Comparison of ENCODE assay signal across 28 cellular contexts in the genomic region with DNA sequence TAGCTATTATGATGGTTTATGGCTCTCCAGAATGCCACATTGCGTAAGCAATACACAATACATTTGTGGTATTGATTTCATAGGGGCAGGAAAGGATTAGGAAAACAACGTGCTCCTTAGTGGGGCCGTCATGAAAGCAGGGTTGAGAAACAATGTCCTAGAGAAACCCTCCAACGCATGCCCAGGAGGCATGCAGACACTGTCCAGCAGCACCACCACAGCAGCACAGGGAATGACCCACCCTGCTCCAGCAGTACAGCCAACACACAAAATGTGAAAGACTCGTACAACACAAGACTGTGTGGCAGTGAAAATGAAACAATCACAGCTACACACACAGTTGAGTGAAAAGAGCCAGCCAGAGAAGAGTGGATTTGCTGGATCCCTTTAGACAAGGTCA.
"Had no signal": no experiment of that assay in that cellular context is flagged by ENCODE, and none has a peak within 500 bp of the region (broad histone marks: within the 10 kb centered on the region; RNA-seq: fewer than 3 reads in every experiment).

No MANE protein-coding gene starts in this region.

- H3K27ac Mint-ChIP-seq: dendritic cell treated with granulocyte-macrophage colony-stimulating factor and Interleukin-4, amounts not matched to agents 40 ng/mL and 50 ng/mL, for 4 days; effector memory CD8-positive, alpha-beta T cell; natural killer cell treated with Interleukin-12 subunit alpha and Interleukin-12 subunit beta and Interleukin-15 and Interleukin-18, amount 100 ng/mL, for 72 hours; stimulated activated naive B cell treated with anti-CD40 and anti-IgM and Interleukin-4, amounts not matched to agents 10 μg/mL and 1 μg/mL and 100 μg/mL, for 72 hours; stimulated activated naive CD8-positive, alpha-beta T cell treated with anti-CD3 and anti-CD28 coated beads, Interleukin-15, Interleukin-2, amounts not matched to agents 100 ng/mL and 50 ng/mL, for 24 hours had no signal

- H3K4me3 ChIP-seq: colonic mucosa, esophagus squamous epithelium, heart right ventricle, left ventricle myocardium inferior, lower lobe of right lung, prostate gland, skin epidermis, thoracic aorta, tibial nerve had no signal

- H3K9me3 Mint-ChIP-seq: natural killer cell treated with Interleukin-12 subunit alpha and Interleukin-12 subunit beta and Interleukin-15 and Interleukin-18, amount 100 ng/mL, for 72 hours; stimulated activated naive CD8-positive, alpha-beta T cell treated with anti-CD3 and anti-CD28 coated beads, Interleukin-15, Interleukin-2, amounts not matched to agents 100 ng/mL and 50 ng/mL, for 24 hours had no signal

- H3K36me3 Mint-ChIP-seq: stimulated activated naive B cell treated with anti-CD40 and anti-IgM and Interleukin-4, amounts not matched to agents 10 μg/mL and 1 μg/mL and 100 μg/mL, for 72 hours had no signal

- H3K4me1 Mint-ChIP-seq: neural crest cell; stimulated activated naive B cell treated with anti-CD40 and anti-IgM and Interleukin-4, amounts not matched to agents 10 μg/mL and 1 μg/mL and 100 μg/mL, for 72 hours had no signal

- H3K27ac ChIP-seq: colonic mucosa, esophagus squamous epithelium, heart right ventricle, left ventricle myocardium inferior, lower lobe of right lung, neutrophil, prostate gland, skin epidermis, thoracic aorta, tibial nerve had no signal

- H3K27me3 ChIP-seq: colonic mucosa, tibial nerve had no signal

- H3K36me3 ChIP-seq: colonic mucosa, heart right ventricle, left ventricle myocardium inferior, lower lobe of right lung, neutrophil, prostate gland, thoracic aorta, tibial nerve had no signal

- ATAC-seq: effector memory CD8-positive, alpha-beta T cell; heart right ventricle; left colon; lower lobe of right lung; natural killer cell treated with Interleukin-12 subunit alpha and Interleukin-12 subunit beta and Interleukin-15 and Interleukin-18, amount 100 ng/mL, for 72 hours; right cardiac atrium; stimulated activated naive B cell treated with anti-CD40 and anti-IgM and Interleukin-4, amounts not matched to agents 10 μg/mL and 1 μg/mL and 100 μg/mL, for 72 hours had no signal

- H3K4me1 ChIP-seq: colonic mucosa, esophagus squamous epithelium, heart right ventricle, left ventricle myocardium inferior, lower lobe of right lung, prostate gland, tibial nerve had no signal

- H3K4me3 Mint-ChIP-seq: dendritic cell treated with granulocyte-macrophage colony-stimulating factor and Interleukin-4, amounts not matched to agents 40 ng/mL and 50 ng/mL, for 4 days; effector memory CD8-positive, alpha-beta T cell; natural killer cell treated with Interleukin-12 subunit alpha and Interleukin-12 subunit beta and Interleukin-15 and Interleukin-18, amount 100 ng/mL, for 72 hours; neural crest cell; stimulated activated naive B cell treated with anti-CD40 and anti-IgM and Interleukin-4, amounts not matched to agents 10 μg/mL and 1 μg/mL and 100 μg/mL, for 72 hours; stimulated activated naive CD8-positive, alpha-beta T cell treated with anti-CD3 and anti-CD28 coated beads, Interleukin-15, Interleukin-2, amounts not matched to agents 100 ng/mL and 50 ng/mL, for 24 hours had no signal

- H3K9me3 ChIP-seq: colonic mucosa, esophagus squamous epithelium, lower lobe of right lung, prostate gland, thoracic aorta had no signal

- DNase-seq: central memory CD4-positive, alpha-beta T cell; colonic mucosa; effector memory CD8-positive, alpha-beta T cell; erythroblast; esophagus squamous epithelium; foreskin melanocyte; glutamatergic neuron; heart right ventricle; hippocampal formation; kidney glomerular epithelial cell; left colon; left ventricle myocardium inferior; lower lobe of right lung; right cardiac atrium; stimulated activated CD4-positive, alpha-beta T cell treated with anti-CD3 and anti-CD28 coated beads, Interleukin-15, amount 100 ng/mL, for 24 hours; stimulated activated CD4-positive, alpha-beta T cell treated with anti-CD3 and anti-CD28 coated beads, Interleukin-2, amount 100 ng/mL, for 48 hours; stimulated activated naive B cell treated with anti-CD40 and anti-IgM and Interleukin-4, amounts not matched to agents 10 μg/mL and 1 μg/mL and 100 μg/mL, for 72 hours had no signal

- FAIRE-seq: endometrium, islet of Langerhans had no signal
